Comparison of ENCODE assay signal across 8 cellular contexts in genomic region chr15:40274350-40275274, GRCh38. TPM values are rescaled to one million over a fixed set of nuclear protein-coding genes. Genes with fewer than 3 reads are reported as not detected.
A peak's percentile ranks its signal among the peaks of the same experiment; 100 is the strongest.
DNase-seq lines count a peak whose midpoint lies in the region; ATAC-seq and TF ChIP-seq lines count a peak whose summit lies in the region.

No MANE protein-coding gene starts in this region.

- no peak overlapping the region for H3K4me3 ChIP-seq in OCI-LY1 (ENCODE audit: low read depth, low read length, poor library complexity, severe bottlenecking)

- no peak for ATAC-seq in GM18511 (IDR thresholded peaks at IDR 0.05; ENCODE audit: unreplicated experiment)

- TF ChIP-seq CTCF in OCI-LY1 (IDR thresholded peaks at IDR 0.05; ENCODE audit: low read length) (peak; percentile 100), endothelial cell (IDR thresholded peaks at IDR 0.05; ENCODE audit: unreplicated experiment) (peak; percentile 100)

- no peaks in the 10 kb centered on the region for H3K9me2 ChIP-seq in OCI-LY1 (ENCODE audit: low read depth, low read length)

- H3K9me3 ChIP-seq in OCI-LY1 (ENCODE audit: low read length), result no peaks in the 10 kb centered on the region

- H3K9ac ChIP-seq in OCI-LY1 (ENCODE audit: low read length), result no peak overlapping the region

- H3K36me3 ChIP-seq in OCI-LY1 (ENCODE audit: insufficient read depth, low read length), result no peaks in the 10 kb centered on the region

- H3K4me1 ChIP-seq in OCI-LY1 (ENCODE audit: insufficient read depth, low read length, severe bottlenecking), result no peaks in the 10 kb centered on the region

- no peaks in the 10 kb centered on the region for H3K9me3 Mint-ChIP-seq in endothelial cell (ENCODE audit: unreplicated experiment)

- H4K20me1 ChIP-seq in OCI-LY1 (ENCODE audit: insufficient read depth, low read length), result no peaks in the 10 kb centered on the region

- no peak overlapping the region for H2AFZ ChIP-seq in OCI-LY1 (ENCODE audit: low read length)

- H3K27ac ChIP-seq in OCI-LY1 (ENCODE audit: low read depth, low read length, poor library complexity, severe bottlenecking), result no peak overlapping the region

- no peak overlapping the region for H3K27ac Mint-ChIP-seq in endothelial cell (ENCODE audit: unreplicated experiment)

- H3K27me3 ChIP-seq in OCI-LY1 (ENCODE audit: insufficient read depth, low read length), result no peaks in the 10 kb centered on the region; the same call in 1 of the 2 replicates

- DNase-seq in DMS 273 (lab: John Stamatoyannopoulos, UW; ENCODE audit: unreplicated experiment), result peak; percentile 88
- DNase-seq in HS-27A (ENCODE audit: low read depth), result peak; percentile 55
- peak; percentile 87 for DNase-seq in activated CD8-positive, alpha-beta memory T cell treated with anti-CD3 and anti-CD28 coated beads, Interleukin-2, amount 50 U/mL, for 4 hours
- peak; percentile 92 for DNase-seq in endothelial cell (ENCODE audit: low spot score)
- peak; percentile 79 for DNase-seq in myocyte (ENCODE audit: low read depth)
- DNase-seq in stimulated activated CD8-positive, alpha-beta memory T cell treated with anti-CD3 and anti-CD28 coated beads, Interleukin-4, amount 100 ng/mL, for 48 hours, result peak; percentile 94

- peaks cover 36% of the 10 kb centered on the region for H3K4me1 Mint-ChIP-seq in endothelial cell (ENCODE audit: unreplicated experiment)

- no peaks in the 10 kb centered on the region for H3K79me2 ChIP-seq in OCI-LY1 (ENCODE audit: insufficient read depth, low read length)

- no peak overlapping the region for H3K4me3 Mint-ChIP-seq in endothelial cell (ENCODE audit: unreplicated experiment)

- H3K4me2 ChIP-seq in OCI-LY1 (ENCODE audit: low read length), result no peak overlapping the region

- no peaks in the 10 kb centered on the region for H3F3A ChIP-seq in OCI-LY1 (ENCODE audit: insufficient read depth, low read length)

- H3K27me3 Mint-ChIP-seq in endothelial cell (ENCODE audit: unreplicated experiment), result peaks cover 3% of the 10 kb centered on the region

- no peaks in the 10 kb centered on the region for H3K36me3 Mint-ChIP-seq in endothelial cell (ENCODE audit: low read depth, unreplicated experiment)

RNA-seq across cellular contexts. Expression of gene ANKRD63, which starts 8.3 kb away (rescaled TPM):
- total RNA-seq in endothelial cell (ENCODE audit: unreplicated experiment), result not detected
- 0.42 TPM in 1 of 2 replicates, not detected in the other for total RNA-seq in myocyte
- polyA plus RNA-seq in myocyte (2012), result not detected

RNA-seq across cellular contexts. Expression of gene PLCB2, which starts 33.1 kb away (rescaled TPM):
- total RNA-seq in endothelial cell (ENCODE audit: unreplicated experiment) (71.3 TPM), myocyte (0.99 and 1.4 TPM in 2 replicates)
- polyA plus RNA-seq in myocyte (2012), result 0.35 TPM

RNA-seq across cellular contexts. Expression of gene PAK6, which starts 35.7 kb away (rescaled TPM):
- 0.31 TPM for total RNA-seq in endothelial cell (ENCODE audit: unreplicated experiment)
- 0.21 and 0.48 TPM in 2 replicates for total RNA-seq in myocyte
- polyA plus RNA-seq in myocyte (2012), result 0.16 TPM

RNA-seq across cellular contexts. Expression of gene INAFM2, which starts 48.9 kb away (rescaled TPM):
- 17.7 TPM for total RNA-seq in endothelial cell (ENCODE audit: unreplicated experiment)
- total RNA-seq in myocyte, result 40.5 and 73.3 TPM in 2 replicates
- polyA plus RNA-seq in myocyte (2012), result 31.6 TPM

Comparison
In these comparisons a context has a peak if more than half of its experiments do, and no peak if none do; other contexts are left out.
1. RNA of gene PLCB2, which starts 33.1 kb away (total RNA-seq): 71.3 TPM in endothelial cell (single experiment); 0.99 to 1.4 TPM in myocyte; every median in the first group is over 10 times any median in the second.
2. Peak in every context shown above with its lines, with median percentiles within 50 percentile points of each other: DNase-seq.